ENCODE assay signal across 8 cellular contexts in the genomic region with DNA sequence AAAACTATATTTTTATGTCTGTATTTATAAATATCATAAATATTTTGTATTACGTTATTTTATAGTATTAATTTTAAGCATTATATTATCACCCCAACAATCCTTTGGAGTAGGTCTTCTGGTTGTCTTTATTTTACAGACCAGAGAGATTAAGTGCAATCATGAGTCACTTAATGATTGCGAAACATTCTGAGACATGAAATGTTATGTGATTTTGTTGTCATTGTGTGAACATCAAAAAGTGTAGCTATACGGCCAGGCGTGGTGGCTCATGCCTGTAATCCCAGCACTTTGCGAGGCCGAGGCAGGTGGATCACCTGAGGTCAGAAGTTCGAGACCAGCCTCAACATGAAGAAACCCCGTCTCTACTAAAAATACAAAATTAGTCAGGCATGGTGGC.
DNase-seq lines count a peak whose midpoint lies in the region; ATAC-seq, FAIRE-seq and TF ChIP-seq lines count a peak whose summit lies in the region.
"Not testable (repeated sequence)": the region's sequence is repeated elsewhere in the genome, so short reads cannot be mapped to it uniquely, and the experiment has no call there.

No MANE protein-coding gene starts in this region.

- not testable (repeated sequence) for H4K20me1 ChIP-seq in fibroblast of lung (ENCODE audit: control insufficient read depth, extremely low read depth, insufficient read depth, low read length)

- not testable (repeated sequence) for H3K9me3 ChIP-seq in A549; fibroblast of lung (ENCODE audit: control insufficient read depth, insufficient read depth, low read depth, low read length)

- not testable (repeated sequence) for BruUV-seq in MCF 10A (replicated peaks; lab: Mats Ljungman, UMichigan)

- H3K36me3 ChIP-seq in fibroblast of lung (ENCODE audit: control insufficient read depth, insufficient read depth, low read length), result not testable (repeated sequence)

- DNase-seq in A549 (ENCODE audit: low read depth in 1 of 2, low spot score in 1 of 2), result peak; percentile 15 to 56
- DNase-seq in EH (ENCODE audit: low read depth), result peak; percentile 73
- DNase-seq in HPDE6-E6E7 (ENCODE audit: extremely low spot score), result peak; percentile 41
- DNase-seq in MV-4-11 (lab: John Stamatoyannopoulos, UW), result peak; percentile 66
- peak; percentile 63 for DNase-seq in RWPE1 (ENCODE audit: low spot score)
- peak; percentile 75 for DNase-seq in MCF 10A (ENCODE audit: unreplicated experiment)
- peak; percentile 55 to 80 for DNase-seq in fibroblast of lung (ENCODE audit: low read depth in 2 of 2)
- peak; percentile 47 for DNase-seq in kidney tubule cell (ENCODE audit: low spot score)

- not testable (repeated sequence) for H3K27ac Mint-ChIP-seq in MCF 10A (ENCODE audit: low read depth, unreplicated experiment)

- not testable (repeated sequence) for H3K36me3 Mint-ChIP-seq in MCF 10A (ENCODE audit: insufficient read depth, unreplicated experiment)

- H2AFZ ChIP-seq in fibroblast of lung (ENCODE audit: low read length), result not testable (repeated sequence)

- not testable (repeated sequence) for TF ChIP-seq EP300 in A549 (IDR thresholded peaks at IDR 0.05)

- H3K9me3 Mint-ChIP-seq in MCF 10A (ENCODE audit: unreplicated experiment), result not testable (repeated sequence)

- not testable (repeated sequence) for H3K27ac ChIP-seq in A549; fibroblast of lung (ENCODE audit: insufficient read depth, low read length)
- peak overlapping the region; percentile 33; the same call in 1 of the 2 replicates for H3K27ac ChIP-seq in RWPE1

- H3K9ac ChIP-seq in fibroblast of lung (ENCODE audit: insufficient read depth, low read length), result not testable (repeated sequence)

- not testable (repeated sequence) for H3K27me3 ChIP-seq in fibroblast of lung (ENCODE audit: control insufficient read depth, insufficient read depth, low read length)

- H3K27me3 Mint-ChIP-seq in MCF 10A (ENCODE audit: insufficient read depth, unreplicated experiment), result not testable (repeated sequence)

- POLR2A ChIA-PET in A549 (lab: Yijun Ruan, JAX); RWPE1 (lab: Yijun Ruan, JAX; ENCODE audit: low non-redundant PET): not testable (repeated sequence)
- POLR2A ChIA-PET in MCF 10A (lab: Yijun Ruan, JAX), result interaction anchor here (0.6 to 0.7 kb wide), 2 partner anchors 59 to 756 kb away, joined by 3 read pairs; no protein-coding TSS in a partner anchor

- TF ChIP-seq RAD21 in A549 (conservative IDR thresholded peaks at IDR 0.05 in 1 of 2, IDR thresholded peaks at IDR 0.05 in 1 of 2), result not testable (repeated sequence)

- ATAC-seq in A549, result not testable (repeated sequence)

- H3K4me3 Mint-ChIP-seq in MCF 10A (ENCODE audit: unreplicated experiment), result not testable (repeated sequence)

- peaks cover 11% of the 10 kb centered on the region for H3K4me1 ChIP-seq in A549
- H3K4me1 ChIP-seq in fibroblast of lung (ENCODE audit: control insufficient read depth, extremely low read depth, insufficient read depth, low read length), result not testable (repeated sequence)

- intact Hi-C loops in MCF 10A (cut with micrococcal nuclease), result not testable (repeated sequence)

- not testable (repeated sequence) for H3K4me3 ChIP-seq in A549; fibroblast of lung (replicated peaks in 1 of 4; ENCODE audit: control extremely low read depth in 1 of 4, insufficient read depth in 1 of 4, low read depth in 3 of 4, low read length in 4 of 4)

- 0 out of 3 replicates have a peak overlapping the region, but pooled peaks have one; percentile 13 for H3K4me2 ChIP-seq in A549
- not testable (repeated sequence) for H3K4me2 ChIP-seq in fibroblast of lung (ENCODE audit: extremely low read depth, insufficient read depth, low read length)

- H3K4me1 Mint-ChIP-seq in MCF 10A (ENCODE audit: insufficient read depth, unreplicated experiment), result not testable (repeated sequence)

- WGBS in A549 (ENCODE audit: missing lambda C conversion rate), result 37% methylated on average over 8 of the region's 8 CpGs

- not testable (repeated sequence) for FAIRE-seq in A549 (lab: Jason Lieb, UNC)

- H3K79me2 ChIP-seq in fibroblast of lung (ENCODE audit: control insufficient read depth, insufficient read depth, low read length), result not testable (repeated sequence)

- not testable (repeated sequence) for TF ChIP-seq POLR2A in A549 (IDR thresholded peaks at IDR 0.05; ENCODE audit: low read length)

- CTCF ChIA-PET in A549 (lab: Yijun Ruan, JAX), result not testable (repeated sequence)
- CTCF ChIA-PET in RWPE1 (lab: Yijun Ruan, JAX), result interaction anchor here (0.6 kb wide), 1 partner anchor 176 kb away, joined by 4 read pairs; no protein-coding TSS in a partner anchor
- CTCF ChIA-PET in MCF 10A (lab: Yijun Ruan, JAX), result interaction anchor here (0.7 kb wide), 1 partner anchor 221 kb away, joined by 3 read pairs; no protein-coding TSS in a partner anchor

- TF ChIP-seq CTCF in A549 (IDR thresholded peaks at IDR 0.05); RWPE1 (conservative IDR thresholded peaks at IDR 0.05; ENCODE audit: low read depth); MCF 10A (IDR thresholded peaks at IDR 0.05; ENCODE audit: unreplicated experiment); fibroblast of lung (conservative IDR thresholded peaks at IDR 0.05 in 1 of 2, IDR thresholded peaks at IDR 0.05 in 1 of 2; ENCODE audit: low read depth in 1 of 2, low read length in 2 of 2): not testable (repeated sequence)

TF ChIP-seq in A549, 52 proteins besides CTCF, POLR2A, EP300 and RAD21:
- TF ChIP-seq JUNB (IDR thresholded peaks at IDR 0.05) (0 out of 2 replicates have a peak, but pooled peaks have one; percentile 36), CEBPB (IDR thresholded peaks at IDR 0.05) (peak; percentile 92 to 97), FOSL2 (IDR thresholded peaks at IDR 0.05) (peak; percentile 38; the same call in 1 of the 2 replicates), FOSL2 (CRISPR knock-in tag; IDR thresholded peaks at IDR 0.05) (peak; percentile 70)
TF ChIP-seq in A549: peak in this region for 3; not testable (repeated sequence) for 49.
